1 cellular context compared by ENCODE assay signal in genomic region chr20:33411711-33412483, GRCh38.
TF ChIP-seq lines count a peak whose summit lies in the region.

No MANE protein-coding gene starts in this region.

TF ChIP-seq in WTC11, 78 proteins besides CTCF, POLR2A, EP300 and RAD21 (continued from another document):
- TF ChIP-seq, protein P1, sequence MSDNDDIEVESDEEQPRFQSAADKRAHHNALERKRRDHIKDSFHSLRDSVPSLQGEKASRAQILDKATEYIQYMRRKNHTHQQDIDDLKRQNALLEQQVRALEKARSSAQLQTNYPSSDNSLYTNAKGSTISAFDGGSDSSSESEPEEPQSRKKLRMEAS (CRISPR knock-in tag; IDR thresholded peaks at IDR 0.05) = no peak
- TF ChIP-seq, protein P2, sequence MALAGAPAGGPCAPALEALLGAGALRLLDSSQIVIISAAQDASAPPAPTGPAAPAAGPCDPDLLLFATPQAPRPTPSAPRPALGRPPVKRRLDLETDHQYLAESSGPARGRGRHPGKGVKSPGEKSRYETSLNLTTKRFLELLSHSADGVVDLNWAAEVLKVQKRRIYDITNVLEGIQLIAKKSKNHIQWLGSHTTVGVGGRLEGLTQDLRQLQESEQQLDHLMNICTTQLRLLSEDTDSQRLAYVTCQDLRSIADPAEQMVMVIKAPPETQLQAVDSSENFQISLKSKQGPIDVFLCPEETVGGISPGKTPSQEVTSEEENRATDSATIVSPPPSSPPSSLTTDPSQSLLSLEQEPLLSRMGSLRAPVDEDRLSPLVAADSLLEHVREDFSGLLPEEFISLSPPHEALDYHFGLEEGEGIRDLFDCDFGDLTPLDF (CRISPR knock-in tag; IDR thresholded peaks at IDR 0.05) = no peak
TF ChIP-seq in WTC11: peak in this region for 0.
